In genomic region chr6:30759575-30760239, GRCh38 we compare ENCODE assay signal across 10 cellular contexts. TPM values are rescaled to one million over a fixed set of nuclear protein-coding genes. Genes with fewer than 3 reads are reported as not detected.
A peak's percentile ranks its signal among the peaks of the same experiment; 100 is the strongest.
DNase-seq lines count a peak whose midpoint lies in the region; ATAC-seq and TF ChIP-seq lines count a peak whose summit lies in the region.
"Had no signal": no experiment of that assay in that cellular context is flagged by ENCODE, and none has a peak within 500 bp of the region (broad histone marks: within the 10 kb centered on the region; RNA-seq: fewer than 3 reads in every experiment).

No MANE protein-coding gene starts in this region.

- intact Hi-C loops in left ventricle myocardium inferior (cut with micrococcal nuclease) = no loop called here
- intact Hi-C loops in Right ventricle myocardium superior (cut with DNase I) = no loop called here
- intact Hi-C loops in upper lobe of right lung (cut with DNase I) = no loop called here

- H3K4me3 ChIP-seq in left ventricle myocardium inferior (no peak overlapping the region), upper lobe of right lung (no peak overlapping the region)

- ATAC-seq in Right ventricle myocardium superior (ENCODE audit: poor library complexity) (no peak), upper lobe of right lung (peak; percentile 86), HG02970 (IDR thresholded peaks at IDR 0.05; ENCODE audit: low FRiP score, unreplicated experiment) (no peak), HG03135 (IDR thresholded peaks at IDR 0.05; ENCODE audit: unreplicated experiment) (no peak)

- DNase-seq in left ventricle myocardium inferior (no peak), Right ventricle myocardium superior (no peak), astrocyte of the hippocampus (ENCODE audit: low read depth, low spot score) (peak; percentile 97), kidney tubule cell (ENCODE audit: low spot score) (peak; percentile 99), upper lobe of right lung (no peak), NCI-H524 (lab: John Stamatoyannopoulos, UW) (no peak)
- DNase-seq: stimulated activated CD4-positive, alpha-beta T cell treated with anti-CD3 and anti-CD28 coated beads, Interleukin-12 subunit alpha, Interleukin-12 subunit beta, amount 100 ng/mL, for 4 hours had no signal

- no peak for TF ChIP-seq CTCF in left ventricle myocardium inferior (IDR thresholded peaks at IDR 0.05; ENCODE audit: borderline replicate concordance)
- no peak for TF ChIP-seq CTCF in upper lobe of right lung (IDR thresholded peaks at IDR 0.05)

- H3K36me3 ChIP-seq in left ventricle myocardium inferior (no peaks in the 10 kb centered on the region), upper lobe of right lung (no peaks in the 10 kb centered on the region)

- H3K4me1 ChIP-seq in left ventricle myocardium inferior = peaks cover 49% of the 10 kb centered on the region
- peaks cover 32% of the 10 kb centered on the region for H3K4me1 ChIP-seq in upper lobe of right lung

- H3K27ac ChIP-seq in left ventricle myocardium inferior (replicated peaks) (peak overlapping the region; percentile 67), upper lobe of right lung (peak overlapping the region; percentile 42)
- H3K27ac ChIP-seq: C4-2B had no signal

- H3K27me3 ChIP-seq in left ventricle myocardium inferior (ENCODE audit: low read depth) = no peaks in the 10 kb centered on the region
- no peaks in the 10 kb centered on the region for H3K27me3 ChIP-seq in upper lobe of right lung

- H3K9me3 ChIP-seq in left ventricle myocardium inferior (replicated peaks) = no peaks in the 10 kb centered on the region
- no peaks in the 10 kb centered on the region for H3K9me3 ChIP-seq in upper lobe of right lung

RNA-seq across cellular contexts. Expression of gene IER3, which starts 15.4 kb away (rescaled TPM):
- total RNA-seq in left ventricle myocardium inferior (41.4 TPM), Right ventricle myocardium superior (11.4 TPM), upper lobe of right lung (35.4 TPM)

RNA-seq across cellular contexts. Expression of gene FLOT1, which starts 17.2 kb away (rescaled TPM):
- total RNA-seq in left ventricle myocardium inferior (223 TPM), Right ventricle myocardium superior (207 TPM), upper lobe of right lung (175 TPM)

RNA-seq across cellular contexts. Expression of gene TUBB, which starts 39.6 kb away (rescaled TPM):
- 187 TPM for total RNA-seq in left ventricle myocardium inferior
- total RNA-seq in Right ventricle myocardium superior = 179 TPM
- total RNA-seq in upper lobe of right lung = 243 TPM

RNA-seq across cellular contexts. Expression of gene MDC1, which starts 42.6 kb away (rescaled TPM):
- total RNA-seq in left ventricle myocardium inferior (14.1 TPM), Right ventricle myocardium superior (16.4 TPM), upper lobe of right lung (32.8 TPM)

Comparison
In these comparisons a context has a peak if more than half of its experiments do, and no peak if none do; other contexts are left out.
1. DNase-seq: peak in astrocyte of the hippocampus (single experiment) and kidney tubule cell (single experiment); none in left ventricle myocardium inferior (single experiment), Right ventricle myocardium superior (single experiment), upper lobe of right lung (single experiment) and NCI-H524 (0 of 2).